Comparison of ENCODE assay signal across 7 cellular contexts in the genomic region with DNA sequence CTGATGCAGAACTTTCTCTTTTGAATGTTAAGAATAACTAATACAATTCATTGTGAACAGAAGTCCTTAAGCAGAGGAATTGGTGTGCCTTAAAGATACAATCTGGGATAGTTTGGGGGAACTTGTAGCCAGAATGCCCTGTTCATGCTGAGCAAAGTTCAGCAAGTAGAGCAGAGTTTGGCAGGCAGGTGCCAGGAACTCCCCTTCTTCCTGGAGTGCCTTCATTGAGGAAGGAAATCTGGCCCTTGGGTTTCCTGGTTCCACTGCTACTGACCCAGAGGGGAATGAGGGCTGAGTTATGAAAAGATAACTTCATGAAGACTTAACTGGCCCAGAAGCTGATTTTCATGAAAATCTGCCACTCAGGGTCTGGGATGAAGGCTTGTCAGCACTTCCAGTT. TPM values are rescaled to one million over a fixed set of nuclear protein-coding genes. Genes with fewer than 3 reads are reported as not detected.
"Had no signal": no experiment of that assay in that cellular context is flagged by ENCODE, and none has a peak within 500 bp of the region (broad histone marks: within the 10 kb centered on the region; RNA-seq: fewer than 3 reads in every experiment).

No MANE protein-coding gene starts in this region.

RNA-seq across cellular contexts. Expression of a gene that starts 40.4 kb away (rescaled TPM):
- total RNA-seq: GM23248, H7, HFFc6, IMR-90 had no signal
- polyA plus RNA-seq: IMR-90 had no signal

RNA-seq across cellular contexts. Expression of a gene that starts 40.5 kb away (rescaled TPM):
- total RNA-seq: GM23248, H4, H7, HFFc6, HT1080, IMR-90, K562 had no signal
- polyA plus RNA-seq: GM23248, IMR-90, K562 had no signal

RNA-seq across cellular contexts. Expression of a gene that starts 56.1 kb away (rescaled TPM):
- total RNA-seq: H4, H7, IMR-90 had no signal

RNA-seq across cellular contexts. Expression of a gene that starts 56.2 kb away (rescaled TPM):
- total RNA-seq: H4, HT1080, IMR-90 had no signal
- polyA plus RNA-seq: IMR-90 had no signal
